ENCODE assay signal across 17 cellular contexts in the genomic region with DNA sequence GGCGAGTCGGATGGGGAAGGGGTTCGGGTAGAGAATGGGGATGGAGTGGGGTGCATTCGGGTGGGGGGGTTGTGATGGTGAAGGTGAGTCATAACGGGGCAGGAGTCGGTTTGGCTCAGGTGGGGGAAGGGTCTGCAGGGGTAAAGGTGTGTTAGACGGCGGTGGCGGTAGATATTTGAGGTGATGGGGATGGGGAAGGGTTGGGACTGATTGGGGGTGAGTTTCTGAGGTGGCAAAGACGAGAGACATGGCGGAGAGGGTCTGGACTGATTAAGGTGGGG. TPM values are rescaled to one million over a fixed set of nuclear protein-coding genes. Genes with fewer than 3 reads are reported as not detected.
DNase-seq lines count a peak whose midpoint lies in the region; ATAC-seq and TF ChIP-seq lines count a peak whose summit lies in the region.
"Had no signal": no experiment of that assay in that cellular context is flagged by ENCODE, and none has a peak within 500 bp of the region (broad histone marks: within the 10 kb centered on the region; RNA-seq: fewer than 3 reads in every experiment).

No MANE protein-coding gene starts in this region.

- H2AFZ ChIP-seq in neural progenitor cell (replicated peaks), result no peak overlapping the region

- no peaks in the 10 kb centered on the region for H3K9me3 Mint-ChIP-seq in T-helper 2 cell treated with Interferon-gamma antibody and Interleukin-4, amounts not matched to agents 5 μg/mL and 100 μg/mL, for 36 hours
- no peaks in the 10 kb centered on the region for H3K9me3 Mint-ChIP-seq in activated naive CD8-positive, alpha-beta T cell treated with anti-CD3 and anti-CD28 coated beads, Interleukin-2, amount 10 ng/mL, durations not matched to agents 7 days and 5 days
- H3K9me3 Mint-ChIP-seq in neural progenitor cell, result peaks cover 5% of the 10 kb centered on the region
- H3K9me3 Mint-ChIP-seq: activated B cell treated with CpG ODN at 0.5 μM for 24 hours had no signal

- no peaks in the 10 kb centered on the region for H4K20me1 ChIP-seq in neural progenitor cell (ENCODE audit: low read depth)

- no peak overlapping the region for H3K4me2 ChIP-seq in neural progenitor cell

- H3K36me3 ChIP-seq in HEK293 (ENCODE audit: control insufficient read depth in 2 of 2, insufficient read depth in 1 of 2, low read length in 2 of 2) (no peaks in the 10 kb centered on the region), neural progenitor cell (no peaks in the 10 kb centered on the region)

- CTCF ChIA-PET in HEK293 (lab: Yijun Ruan, JAX), result no interaction called here

- H3K36me3 Mint-ChIP-seq in T-helper 2 cell treated with Interferon-gamma antibody and Interleukin-4, amounts not matched to agents 5 μg/mL and 100 μg/mL, for 36 hours (ENCODE audit: low read depth), result no peaks in the 10 kb centered on the region
- H3K36me3 Mint-ChIP-seq in activated naive CD8-positive, alpha-beta T cell treated with anti-CD3 and anti-CD28 coated beads, Interleukin-2, amount 10 ng/mL, durations not matched to agents 7 days and 5 days, result no peaks in the 10 kb centered on the region
- no peaks in the 10 kb centered on the region for H3K36me3 Mint-ChIP-seq in neural progenitor cell

- no peak overlapping the region for H3K9ac ChIP-seq in neural progenitor cell

- H3K27ac Mint-ChIP-seq in T-helper 2 cell treated with Interferon-gamma antibody and Interleukin-4, amounts not matched to agents 5 μg/mL and 100 μg/mL, for 36 hours, result no peak overlapping the region
- H3K27ac Mint-ChIP-seq in activated naive CD8-positive, alpha-beta T cell treated with anti-CD3 and anti-CD28 coated beads, Interleukin-2, amount 10 ng/mL, durations not matched to agents 7 days and 5 days, result no peak overlapping the region
- no peak overlapping the region for H3K27ac Mint-ChIP-seq in neural progenitor cell
- H3K27ac Mint-ChIP-seq: activated B cell treated with CpG ODN at 0.5 μM for 24 hours had no signal

- H3K4me1 ChIP-seq in HEK293 (ENCODE audit: control insufficient read depth, insufficient read depth, low read length) (no peaks in the 10 kb centered on the region), neural progenitor cell (no peaks in the 10 kb centered on the region)

- no peak for DNase-seq in T-helper 2 cell treated with Interferon-gamma antibody and Interleukin-4, amounts not matched to agents 5 μg/mL and 100 μg/mL, for 36 hours (ENCODE audit: low spot score)
- DNase-seq in T-helper 2 cell (no peak), neural progenitor cell (ENCODE audit: low spot score) (no peak), KBM-7 (no peak)
- DNase-seq in activated naive CD8-positive, alpha-beta T cell treated with anti-CD3 and anti-CD28 coated beads, Interleukin-2, amount 10 ng/mL, durations not matched to agents 7 days and 5 days, result no peak
- DNase-seq: activated B cell treated with CpG ODN at 0.5 μM for 24 hours; activated effector memory CD4-positive, alpha-beta T cell treated with Interleukin-2 at 50 U/mL for 16 hours; body of pancreas; foreskin fibroblast; occipital lobe had no signal

- in situ Hi-C loops in KBM-7 (cut with MboI; ENCODE audit: low pct_unique_long_range_greater_than_20kb, low sequenced_read_pairs), result no loop called here

- no peaks in the 10 kb centered on the region for H3K79me2 ChIP-seq in neural progenitor cell (ENCODE audit: low read depth)

- POLR2A ChIA-PET in HEK293 (lab: Yijun Ruan, JAX), result interaction anchor here (1.0 kb wide), 1 partner anchor 8 kb away, joined by 4 read pairs; no protein-coding TSS in a partner anchor
- POLR2A ChIA-PET in activated naive CD8-positive, alpha-beta T cell treated with anti-CD3 and anti-CD28 coated beads, Interleukin-2, amount 10 ng/mL, durations not matched to agents 7 days and 5 days (lab: Charles Lee), result no interaction called here

- no peak for TF ChIP-seq CTCF in HEK293 (tag by site-specific recombination; IDR thresholded peaks at IDR 0.05)
- TF ChIP-seq CTCF in neural progenitor cell (IDR thresholded peaks at IDR 0.05), result no peak

- no peaks in the 10 kb centered on the region for H3F3A ChIP-seq in neural progenitor cell (ENCODE audit: low read depth)

- H3K27me3 Mint-ChIP-seq in T-helper 2 cell treated with Interferon-gamma antibody and Interleukin-4, amounts not matched to agents 5 μg/mL and 100 μg/mL, for 36 hours (ENCODE audit: low read depth), result no peaks in the 10 kb centered on the region
- no peaks in the 10 kb centered on the region for H3K27me3 Mint-ChIP-seq in activated naive CD8-positive, alpha-beta T cell treated with anti-CD3 and anti-CD28 coated beads, Interleukin-2, amount 10 ng/mL, durations not matched to agents 7 days and 5 days
- H3K27me3 Mint-ChIP-seq in neural progenitor cell (ENCODE audit: insufficient read depth, low read depth), result no peaks in the 10 kb centered on the region
- H3K27me3 Mint-ChIP-seq: activated B cell treated with CpG ODN at 0.5 μM for 24 hours had no signal

- H3K9me3 ChIP-seq in HEK293 (ENCODE audit: control insufficient read depth, insufficient read depth, low read depth, low read length) (no peaks in the 10 kb centered on the region), neural progenitor cell (ENCODE audit: low read depth) (no peaks in the 10 kb centered on the region)
- H3K9me3 ChIP-seq: body of pancreas had no signal

- H3K27ac ChIP-seq in HEK293 (ENCODE audit: extremely low read depth, low read depth, low read length), result no peak overlapping the region
- H3K27ac ChIP-seq in neural progenitor cell, result no peak overlapping the region

- no peak for ATAC-seq in activated naive CD8-positive, alpha-beta T cell treated with anti-CD3 and anti-CD28 coated beads, Interleukin-2, amount 10 ng/mL, durations not matched to agents 7 days and 5 days (ENCODE audit: low read depth)
- ATAC-seq in HG02938 (IDR thresholded peaks at IDR 0.05; ENCODE audit: unreplicated experiment) (no peak), HG03097 (IDR thresholded peaks at IDR 0.05; ENCODE audit: low FRiP score, unreplicated experiment) (no peak)

- peak overlapping the region; percentile 29 for H3K4me3 Mint-ChIP-seq in T-helper 2 cell treated with Interferon-gamma antibody and Interleukin-4, amounts not matched to agents 5 μg/mL and 100 μg/mL, for 36 hours
- H3K4me3 Mint-ChIP-seq in activated naive CD8-positive, alpha-beta T cell treated with anti-CD3 and anti-CD28 coated beads, Interleukin-2, amount 10 ng/mL, durations not matched to agents 7 days and 5 days, result peak overlapping the region; percentile 65
- peak overlapping the region; percentile 72 for H3K4me3 Mint-ChIP-seq in neural progenitor cell

- H3K4me1 Mint-ChIP-seq in T-helper 2 cell treated with Interferon-gamma antibody and Interleukin-4, amounts not matched to agents 5 μg/mL and 100 μg/mL, for 36 hours (ENCODE audit: low read depth), result peaks cover 10% of the 10 kb centered on the region
- H3K4me1 Mint-ChIP-seq in activated naive CD8-positive, alpha-beta T cell treated with anti-CD3 and anti-CD28 coated beads, Interleukin-2, amount 10 ng/mL, durations not matched to agents 7 days and 5 days, result peaks cover 10% of the 10 kb centered on the region
- peaks cover 4% of the 10 kb centered on the region for H3K4me1 Mint-ChIP-seq in neural progenitor cell

- H3K4me3 ChIP-seq in HEK293 (ENCODE audit: low read depth, low read length) (no peak overlapping the region), neural progenitor cell (no peak overlapping the region)
- H3K4me3 ChIP-seq: body of pancreas, smooth muscle cell had no signal

- peaks cover 21% of the 10 kb centered on the region for H3K27me3 ChIP-seq in neural progenitor cell
- H3K27me3 ChIP-seq: body of pancreas had no signal

TF ChIP-seq in HEK293, 187 proteins besides CTCF, POLR2A, EP300 and RAD21:
- TF ChIP-seq ZNF311 (tag by site-specific recombination; IDR thresholded peaks at IDR 0.05; ENCODE audit: borderline replicate concordance) (no peak), ZNF600 (tag by site-specific recombination; IDR thresholded peaks at IDR 0.05) (0 out of 2 replicates have a peak, but pooled peaks have one; percentile 11), ZEB2 (tag by site-specific recombination; IDR thresholded peaks at IDR 0.05) (0 out of 2 replicates have a peak, but pooled peaks have one; percentile 18), ZNF629 (tag by site-specific recombination; IDR thresholded peaks at IDR 0.05) (0 out of 2 replicates have a peak, but pooled peaks have one; percentile 5)
- TF ChIP-seq, protein P1, sequence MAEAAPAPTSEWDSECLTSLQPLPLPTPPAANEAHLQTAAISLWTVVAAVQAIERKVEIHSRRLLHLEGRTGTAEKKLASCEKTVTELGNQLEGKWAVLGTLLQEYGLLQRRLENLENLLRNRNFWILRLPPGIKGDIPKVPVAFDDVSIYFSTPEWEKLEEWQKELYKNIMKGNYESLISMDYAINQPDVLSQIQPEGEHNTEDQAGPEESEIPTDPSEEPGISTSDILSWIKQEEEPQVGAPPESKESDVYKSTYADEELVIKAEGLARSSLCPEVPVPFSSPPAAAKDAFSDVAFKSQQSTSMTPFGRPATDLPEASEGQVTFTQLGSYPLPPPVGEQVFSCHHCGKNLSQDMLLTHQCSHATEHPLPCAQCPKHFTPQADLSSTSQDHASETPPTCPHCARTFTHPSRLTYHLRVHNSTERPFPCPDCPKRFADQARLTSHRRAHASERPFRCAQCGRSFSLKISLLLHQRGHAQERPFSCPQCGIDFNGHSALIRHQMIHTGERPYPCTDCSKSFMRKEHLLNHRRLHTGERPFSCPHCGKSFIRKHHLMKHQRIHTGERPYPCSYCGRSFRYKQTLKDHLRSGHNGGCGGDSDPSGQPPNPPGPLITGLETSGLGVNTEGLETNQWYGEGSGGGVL (tag by site-specific recombination; IDR thresholded peaks at IDR 0.05), result peak; percentile 58

RNA-seq across cellular contexts. Expression of a gene that starts 0.7 kb away (rescaled TPM):
- total RNA-seq in activated naive CD8-positive, alpha-beta T cell treated with anti-CD3 and anti-CD28 coated beads, Interleukin-2, amount 10 ng/mL, durations not matched to agents 7 days and 5 days, result 1 to 10 TPM; 2.6 to 3.6 TPM
- total RNA-seq in neural progenitor cell (ENCODE audit: low replicate concordance), result 0.07 and 0.62 TPM in 2 replicates
- total RNA-seq: smooth muscle cell had no signal

RNA-seq across cellular contexts. Expression of a gene that starts 13.1 kb away (rescaled TPM):
- 10 to 100 TPM; 16.1 to 16.7 TPM for total RNA-seq in activated naive CD8-positive, alpha-beta T cell treated with anti-CD3 and anti-CD28 coated beads, Interleukin-2, amount 10 ng/mL, durations not matched to agents 7 days and 5 days
- total RNA-seq in neural progenitor cell (ENCODE audit: low replicate concordance), result 0.28 and 6.4 TPM in 2 replicates

RNA-seq across cellular contexts. Expression of a gene that starts 27.6 kb away (rescaled TPM):
- total RNA-seq in activated naive CD8-positive, alpha-beta T cell treated with anti-CD3 and anti-CD28 coated beads, Interleukin-2, amount 10 ng/mL, durations not matched to agents 7 days and 5 days, result 10 to 100 TPM; 47.5 to 50.4 TPM
- total RNA-seq in neural progenitor cell (ENCODE audit: low replicate concordance), result 0.13 and 0.46 TPM in 2 replicates

RNA-seq across cellular contexts. Expression of a gene that starts 33.9 kb away (rescaled TPM):
- total RNA-seq in activated naive CD8-positive, alpha-beta T cell treated with anti-CD3 and anti-CD28 coated beads, Interleukin-2, amount 10 ng/mL, durations not matched to agents 7 days and 5 days, result 1 to 10 TPM; 1.7 to 2.2 TPM
- total RNA-seq in neural progenitor cell (ENCODE audit: low replicate concordance), result 1.1 and 4.9 TPM in 2 replicates
- total RNA-seq: H4, M059J, mesenteric fat pad, occipital lobe, smooth muscle cell had no signal

RNA-seq across cellular contexts. Expression of a gene that starts 36.0 kb away (rescaled TPM):
- 10 to 100 TPM; 27.8 to 29.6 TPM for total RNA-seq in activated naive CD8-positive, alpha-beta T cell treated with anti-CD3 and anti-CD28 coated beads, Interleukin-2, amount 10 ng/mL, durations not matched to agents 7 days and 5 days
- 10.3 and 20.3 TPM in 2 replicates for total RNA-seq in neural progenitor cell (ENCODE audit: low replicate concordance)

Comparison
In these comparisons a context has a peak if more than half of its experiments do, and no peak if none do; other contexts are left out.
1. RNA of a gene that starts 27.6 kb away (total RNA-seq): 47.5 to 50.4 TPM in activated naive CD8-positive, alpha-beta T cell treated with anti-CD3 and anti-CD28 coated beads, Interleukin-2, amount 10 ng/mL, durations not matched to agents 7 days and 5 days; 0.13 to 0.46 TPM in neural progenitor cell; every median in the first group is over 10 times any median in the second.
2. Peak in every context shown above with its lines, with median percentiles within 50 percentile points of each other: H3K4me3 Mint-ChIP-seq.